ENCODE assay signal across 8 cellular contexts in the genomic region with DNA sequence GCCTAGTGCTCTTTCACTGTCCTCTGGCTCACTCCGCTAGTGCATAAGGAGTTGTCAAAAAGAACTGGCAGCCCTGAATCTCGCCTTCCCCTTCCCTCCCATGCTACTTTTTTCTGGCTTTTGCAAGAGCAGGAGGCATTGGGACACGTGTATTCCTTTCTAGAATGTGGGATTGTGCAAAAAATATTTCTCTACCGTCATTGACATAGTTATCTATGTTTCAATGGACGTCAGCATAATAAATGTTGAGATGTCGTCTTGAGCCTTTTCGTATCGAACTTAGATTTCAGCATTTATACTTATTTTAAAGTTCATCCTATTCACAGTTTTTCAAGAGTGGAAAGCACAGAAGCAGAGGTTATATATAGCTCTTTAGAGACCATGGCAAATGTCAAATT. TPM values are rescaled to one million over a fixed set of nuclear protein-coding genes. Genes with fewer than 3 reads are reported as not detected.
DNase-seq lines count a peak whose midpoint lies in the region; ATAC-seq and TF ChIP-seq lines count a peak whose summit lies in the region.

No MANE protein-coding gene starts in this region.

- H3K9me3 ChIP-seq in WERI-Rb-1 (ENCODE audit: severe bottlenecking) (no peaks in the 10 kb centered on the region), sigmoid colon (no peaks in the 10 kb centered on the region)

- H3K4me3 ChIP-seq in GM12875 (ENCODE audit: low read depth, low read length), result peak overlapping the region; percentile 44
- H3K4me3 ChIP-seq in WERI-Rb-1 (ENCODE audit: low read depth, low read length), result peak overlapping the region; percentile 61
- H3K4me3 ChIP-seq in foreskin fibroblast (ENCODE audit: low read depth in 1 of 2, low read length in 2 of 2), result peak overlapping the region; percentile 73 to 97
- peak overlapping the region; percentile 64 to 73 (median 68) for H3K4me3 ChIP-seq in sigmoid colon

- peaks cover 0 to 29% (median 10%) of the 10 kb centered on the region in 4 donors for H3K4me1 ChIP-seq in sigmoid colon

- H3K36me3 ChIP-seq in WERI-Rb-1 (peaks cover 34% of the 10 kb centered on the region), sigmoid colon (peaks cover 0 to 30% (median 11%) of the 10 kb centered on the region in 4 donors)

- ATAC-seq in GM19463 (IDR thresholded peaks at IDR 0.05; ENCODE audit: unreplicated experiment), result no peak

- TF ChIP-seq POLR2A in sigmoid colon (IDR thresholded peaks at IDR 0.05), result no peak

- 2 to 13% methylated on average over 8 of the region's 8 CpGs for WGBS in sigmoid colon, 2 donors

- TF ChIP-seq CTCF in GM12875 (IDR thresholded peaks at IDR 0.05; ENCODE audit: borderline replicate concordance, insufficient read depth, low read depth, low read length) (no peak), WERI-Rb-1 (IDR thresholded peaks at IDR 0.05; ENCODE audit: low read depth, low read length) (no peak), foreskin fibroblast (IDR thresholded peaks at IDR 0.05; ENCODE audit: low read depth, low read length) (no peak), sigmoid colon (IDR thresholded peaks at IDR 0.05) (no peak)

- no peaks in the 10 kb centered on the region for H3K27me3 ChIP-seq in WERI-Rb-1 (ENCODE audit: insufficient read depth, low read depth, severe bottlenecking)
- H3K27me3 ChIP-seq in sigmoid colon, result no peaks in the 10 kb centered on the region

- intact Hi-C loops in sigmoid colon (cut with DNase I), result loop anchor here (2.0 to 5.0 kb wide), 3 partner anchors 37 to 144 kb away; a partner anchor contains a TSS

- no peak for DNase-seq in WERI-Rb-1
- DNase-seq in foreskin fibroblast, result no peak
- DNase-seq in sigmoid colon, result no peak
- no peak for DNase-seq in NCI-H1930 (lab: John Stamatoyannopoulos, UW)
- no peak for DNase-seq in cerebellar cortex (ENCODE audit: low spot score)
- no peak for DNase-seq in stimulated activated CD4-positive, alpha-beta T cell treated with anti-CD3 and anti-CD28 coated beads, Interleukin-12 subunit alpha, Interleukin-12 subunit beta, amount 100 ng/mL, for 4 hours

- peak overlapping the region; percentile 99; the same call in 1 of the 2 replicates for H3K27ac ChIP-seq in WERI-Rb-1
- H3K27ac ChIP-seq in sigmoid colon, result peak overlapping the region; percentile 94 to 96 (median 96)

- no peak for TF ChIP-seq EP300 in sigmoid colon (IDR thresholded peaks at IDR 0.05)

RNA-seq across cellular contexts. Expression of a gene that starts 0.7 kb away (rescaled TPM):
- total RNA-seq in sigmoid colon, result 10 to 100 TPM; 16.6 to 33.1 (median 25.4) TPM
- polyA plus RNA-seq in sigmoid colon, result 10 to 100 TPM in 2 of 3 donors, 1 to 10 TPM in 1; 9.6 to 11.8 (median 10.9) TPM

RNA-seq across cellular contexts. Expression of a gene that starts 37.2 kb away (rescaled TPM):
- 100 to 1,000 TPM in 1 of 4 donors, 10 to 100 TPM in 3; 79.6 to 120 (median 89.3) TPM for total RNA-seq in sigmoid colon
- 1 to 10 TPM; 1.2 to 2.2 (median 1.8) TPM for polyA plus RNA-seq in sigmoid colon
